ENCODE assay signal across 1 cellular context in genomic region chr7:35800718-35801391, GRCh38.
TF ChIP-seq lines count a peak whose summit lies in the region.

Gene SEPTIN7, plus strand, starts transcription at chr7:35801057. Its CDS starts 153 bp downstream, at chr7:35801210.

TF ChIP-seq in A549, 52 proteins besides CTCF, POLR2A, EP300 and RAD21 (continued from another document):
- TF ChIP-seq HMGXB4 (CRISPR knock-in tag; IDR thresholded peaks at IDR 0.05; ENCODE audit: borderline replicate concordance) (no peak), CBX8 (IDR thresholded peaks at IDR 0.05) (no peak), ATOH8 (CRISPR knock-in tag; IDR thresholded peaks at IDR 0.05; ENCODE audit: low read depth) (no peak), HES2 (IDR thresholded peaks at IDR 0.05) (no peak), CHD4 (IDR thresholded peaks at IDR 0.05; ENCODE audit: borderline replicate concordance) (no peak), MAZ (IDR thresholded peaks at IDR 0.05; ENCODE audit: borderline replicate concordance, low read depth, low read length) (peak; percentile 79), NPAS2 (CRISPR knock-in tag; IDR thresholded peaks at IDR 0.05; ENCODE audit: borderline replicate concordance) (no peak), HOXB13 (CRISPR knock-in tag; IDR thresholded peaks at IDR 0.05; ENCODE audit: low read depth) (no peak), REST (IDR thresholded peaks at IDR 0.05) (peak; percentile 96), ESRRA (IDR thresholded peaks at IDR 0.05; ENCODE audit: borderline replicate concordance, low read length) (0 out of 2 replicates have a peak, but pooled peaks have one; percentile 18), FOSL2 (IDR thresholded peaks at IDR 0.05) (no peak), FOSL2 (CRISPR knock-in tag; IDR thresholded peaks at IDR 0.05) (no peak), NR3C1 (IDR thresholded peaks at IDR 0.05) (no peak), BCL3 (IDR thresholded peaks at IDR 0.05) (peak; percentile 57; the same call in 1 of the 3 replicates), ZNF302 (CRISPR knock-in tag; IDR thresholded peaks at IDR 0.05) (no peak), ZFP36 (IDR thresholded peaks at IDR 0.05; ENCODE audit: borderline replicate concordance, partially characterized antibody) (no peak), NFE2L2 (conservative IDR thresholded peaks at IDR 0.05; ENCODE audit: low read length) (no peak), KDM5A (IDR thresholded peaks at IDR 0.05) (no peak), HOXB5 (CRISPR knock-in tag; IDR thresholded peaks at IDR 0.05) (no peak), SMC3 (IDR thresholded peaks at IDR 0.05) (no peak), RFX5 (IDR thresholded peaks at IDR 0.05) (no peak), HEYL (CRISPR knock-in tag; IDR thresholded peaks at IDR 0.05) (no peak), JUNB (IDR thresholded peaks at IDR 0.05) (no peak), KDM1A (IDR thresholded peaks at IDR 0.05; ENCODE audit: low read depth) (no peak), HDAC2 (IDR thresholded peaks at IDR 0.05) (no peak), ZSCAN20 (CRISPR knock-in tag; IDR thresholded peaks at IDR 0.05) (no peak), TP53 (CRISPR knock-in tag; IDR thresholded peaks at IDR 0.05) (no peak), CEBPB (IDR thresholded peaks at IDR 0.05) (no peak), FOXS1 (CRISPR knock-in tag; IDR thresholded peaks at IDR 0.05) (no peak), EHMT2 (IDR thresholded peaks at IDR 0.05; ENCODE audit: low read depth) (no peak), SREBF2 (IDR thresholded peaks at IDR 0.05) (no peak), TFCP2L1 (CRISPR knock-in tag; IDR thresholded peaks at IDR 0.05) (0 out of 2 replicates have a peak, but pooled peaks have one; percentile 50), JUN (IDR thresholded peaks at IDR 0.05) (peak; percentile 66 to 81), PHF8 (IDR thresholded peaks at IDR 0.05; ENCODE audit: borderline replicate concordance, low read depth) (peak; percentile 60; the same call in 1 of the 2 replicates), EHF (CRISPR knock-in tag; IDR thresholded peaks at IDR 0.05) (no peak)
